ENCODE assay signal across 1 cellular context in genomic region chr15:55248895-55249294, GRCh38.
TF ChIP-seq lines count a peak whose summit lies in the region.

No MANE protein-coding gene starts in this region.

TF ChIP-seq in GM23338, 12 proteins besides CTCF, POLR2A, EP300 and RAD21 (continued from another document):
- TF ChIP-seq REST (IDR thresholded peaks at IDR 0.05; ENCODE audit: unreplicated experiment), result no peak
